ENCODE assay signal across 23 cellular contexts in the genomic region with DNA sequence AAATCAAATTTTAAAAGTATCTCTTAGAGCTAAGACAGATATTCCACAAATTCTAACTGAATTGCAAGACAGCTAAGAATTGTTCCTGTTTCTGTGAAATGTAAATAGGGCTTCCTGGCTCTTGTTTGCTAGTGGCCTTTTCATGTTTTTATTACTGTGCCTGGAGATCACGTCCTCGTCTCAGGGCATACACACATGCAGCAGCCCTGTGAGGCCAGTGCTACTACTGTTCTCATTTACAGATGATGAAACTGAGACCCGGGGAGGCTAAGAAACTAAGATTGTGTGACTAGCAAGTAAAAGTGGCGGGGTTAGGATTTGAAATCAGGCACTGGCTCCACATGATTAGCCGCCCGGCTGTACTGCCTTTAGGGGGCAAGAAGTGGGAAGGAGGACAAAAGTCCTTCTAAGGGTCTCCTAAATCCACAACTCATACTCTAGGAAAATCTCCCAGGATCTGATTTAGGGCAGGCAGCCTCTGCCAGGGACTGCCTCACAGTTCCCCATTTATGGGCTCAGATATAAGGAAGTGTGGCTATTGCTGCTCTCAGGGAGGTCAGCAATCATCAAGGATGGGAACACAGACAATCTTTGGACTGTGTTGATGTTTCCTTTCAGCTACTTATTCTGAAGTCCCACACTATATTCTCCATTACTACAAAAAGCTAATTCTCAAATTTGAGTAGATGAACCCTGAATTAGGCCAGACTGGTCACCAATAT. TPM values are rescaled to one million over a fixed set of nuclear protein-coding genes. Genes with fewer than 3 reads are reported as not detected.
A peak's percentile ranks its signal among the peaks of the same experiment; 100 is the strongest.
DNase-seq lines count a peak whose midpoint lies in the region; ATAC-seq and TF ChIP-seq lines count a peak whose summit lies in the region.
"Had no signal": no experiment of that assay in that cellular context is flagged by ENCODE, and none has a peak within 500 bp of the region (broad histone marks: within the 10 kb centered on the region; RNA-seq: fewer than 3 reads in every experiment).

No MANE protein-coding gene starts in this region.

- peak overlapping the region; percentile 80 for H3K27ac ChIP-seq in C4-2B
- peak overlapping the region; percentile 78 for H3K27ac ChIP-seq in angular gyrus (ENCODE audit: low read depth, low read length)
- H3K27ac ChIP-seq in layer of hippocampus (ENCODE audit: low read depth, low read length) = peak overlapping the region; percentile 64
- peak overlapping the region; percentile 87 to 95 (median 88) for H3K27ac ChIP-seq in sigmoid colon
- H3K27ac ChIP-seq: adrenal gland, KMS-11, right lobe of liver, suprapubic skin had no signal

- H3K27me3 ChIP-seq in layer of hippocampus (ENCODE audit: control insufficient read depth, insufficient read depth, low read length) = no peaks in the 10 kb centered on the region
- no peaks in the 10 kb centered on the region for H3K27me3 ChIP-seq in sigmoid colon
- H3K27me3 ChIP-seq: adrenal gland, right lobe of liver had no signal

- H3K4me1 ChIP-seq in sigmoid colon = peaks cover 0 to 88% (median 72%) of the 10 kb centered on the region in 4 donors
- H3K4me1 ChIP-seq: adrenal gland, right lobe of liver, suprapubic skin had no signal

- intact Hi-C loops in sigmoid colon (cut with DNase I) = no loop called here

- no peaks in the 10 kb centered on the region for H3K9me3 Mint-ChIP-seq in stimulated activated memory B cell treated with anti-CD40 and anti-IgM and Interleukin-4, amounts not matched to agents 10 μg/mL and 1 μg/mL and 100 μg/mL, for 72 hours
- H3K9me3 Mint-ChIP-seq: activated naive CD4-positive, alpha-beta T cell treated with anti-CD3 and anti-CD28 coated beads, Interleukin-2, amount 10 ng/mL, durations not matched to agents 7 days and 5 days; activated T-helper 17 cell treated with anti-CD3 and anti-CD28 coated beads, Interleukin-2, amount 50 U/mL, for 72 hours; brain; T-helper 2 cell treated with Interferon-gamma antibody and Interleukin-4, amounts not matched to agents 5 μg/mL and 100 μg/mL, for 36 hours had no signal

- no peak for TF ChIP-seq POLR2A in sigmoid colon (IDR thresholded peaks at IDR 0.05)

- ATAC-seq in GM18502 (IDR thresholded peaks at IDR 0.05; ENCODE audit: poor library complexity, unreplicated experiment) (no peak), HG03442 (IDR thresholded peaks at IDR 0.05; ENCODE audit: unreplicated experiment) (no peak), GM21367 (IDR thresholded peaks at IDR 0.05; ENCODE audit: unreplicated experiment) (no peak)
- ATAC-seq in stimulated activated memory B cell treated with anti-CD40 and anti-IgM and Interleukin-4, amounts not matched to agents 10 μg/mL and 1 μg/mL and 100 μg/mL, for 72 hours = no peak
- ATAC-seq: activated CD4-positive, alpha-beta T cell treated with anti-CD3 and anti-CD28 coated beads for 36 hours; activated T-helper 17 cell treated with anti-CD3 and anti-CD28 coated beads, Interleukin-2, amount 50 U/mL, for 72 hours; right lobe of liver had no signal

- no peaks in the 10 kb centered on the region for H3K9me3 ChIP-seq in sigmoid colon
- H3K9me3 ChIP-seq: adrenal gland, right lobe of liver, suprapubic skin had no signal

- H3K36me3 ChIP-seq in sigmoid colon = no peaks in the 10 kb centered on the region
- H3K36me3 ChIP-seq: adrenal gland, right lobe of liver, suprapubic skin had no signal

- no peak overlapping the region for H3K4me3 Mint-ChIP-seq in stimulated activated memory B cell treated with anti-CD40 and anti-IgM and Interleukin-4, amounts not matched to agents 10 μg/mL and 1 μg/mL and 100 μg/mL, for 72 hours
- H3K4me3 Mint-ChIP-seq: activated CD4-positive, alpha-beta T cell treated with anti-CD3 and anti-CD28 coated beads for 36 hours; activated naive CD4-positive, alpha-beta T cell treated with anti-CD3 and anti-CD28 coated beads, Interleukin-2, amount 10 ng/mL, durations not matched to agents 7 days and 5 days; activated T-helper 17 cell treated with anti-CD3 and anti-CD28 coated beads, Interleukin-2, amount 50 U/mL, for 72 hours; brain; naive B cell; T-helper 2 cell treated with Interferon-gamma antibody and Interleukin-4, amounts not matched to agents 5 μg/mL and 100 μg/mL, for 36 hours had no signal

- H3K27ac Mint-ChIP-seq in stimulated activated memory B cell treated with anti-CD40 and anti-IgM and Interleukin-4, amounts not matched to agents 10 μg/mL and 1 μg/mL and 100 μg/mL, for 72 hours = no peak overlapping the region
- H3K27ac Mint-ChIP-seq: activated CD4-positive, alpha-beta T cell treated with anti-CD3 and anti-CD28 coated beads for 36 hours; activated naive CD4-positive, alpha-beta T cell treated with anti-CD3 and anti-CD28 coated beads, Interleukin-2, amount 10 ng/mL, durations not matched to agents 7 days and 5 days; activated T-helper 17 cell treated with anti-CD3 and anti-CD28 coated beads, Interleukin-2, amount 50 U/mL, for 72 hours; naive B cell; T-helper 2 cell treated with Interferon-gamma antibody and Interleukin-4, amounts not matched to agents 5 μg/mL and 100 μg/mL, for 36 hours had no signal

- H3K4me1 Mint-ChIP-seq in stimulated activated memory B cell treated with anti-CD40 and anti-IgM and Interleukin-4, amounts not matched to agents 10 μg/mL and 1 μg/mL and 100 μg/mL, for 72 hours = no peaks in the 10 kb centered on the region
- H3K4me1 Mint-ChIP-seq: activated CD4-positive, alpha-beta T cell treated with anti-CD3 and anti-CD28 coated beads for 36 hours; activated naive CD4-positive, alpha-beta T cell treated with anti-CD3 and anti-CD28 coated beads, Interleukin-2, amount 10 ng/mL, durations not matched to agents 7 days and 5 days; activated T-helper 17 cell treated with anti-CD3 and anti-CD28 coated beads, Interleukin-2, amount 50 U/mL, for 72 hours; naive B cell had no signal

- peak overlapping the region in 2 of 4 donors; percentile 16 to 21 for H3K4me3 ChIP-seq in sigmoid colon
- H3K4me3 ChIP-seq: adrenal gland, right lobe of liver, suprapubic skin had no signal

- H3K36me3 Mint-ChIP-seq in stimulated activated memory B cell treated with anti-CD40 and anti-IgM and Interleukin-4, amounts not matched to agents 10 μg/mL and 1 μg/mL and 100 μg/mL, for 72 hours = no peaks in the 10 kb centered on the region
- H3K36me3 Mint-ChIP-seq: activated naive CD4-positive, alpha-beta T cell treated with anti-CD3 and anti-CD28 coated beads, Interleukin-2, amount 10 ng/mL, durations not matched to agents 7 days and 5 days; brain; naive B cell had no signal

- WGBS in sigmoid colon, 2 donors = 40 to 51% methylated on average over 6 of the region's 6 CpGs

- peaks cover 32% of the 10 kb centered on the region for H3K27me3 Mint-ChIP-seq in stimulated activated memory B cell treated with anti-CD40 and anti-IgM and Interleukin-4, amounts not matched to agents 10 μg/mL and 1 μg/mL and 100 μg/mL, for 72 hours
- H3K27me3 Mint-ChIP-seq: activated naive CD4-positive, alpha-beta T cell treated with anti-CD3 and anti-CD28 coated beads, Interleukin-2, amount 10 ng/mL, durations not matched to agents 7 days and 5 days had no signal

- DNase-seq in sigmoid colon = no peak
- DNase-seq: activated CD4-positive, alpha-beta T cell treated with anti-CD3 and anti-CD28 coated beads for 36 hours; activated naive CD4-positive, alpha-beta T cell treated with anti-CD3 and anti-CD28 coated beads, Interleukin-2, amount 10 ng/mL, durations not matched to agents 7 days and 5 days; cerebellar nuclear complex; EL; hippocampal formation; naive B cell; NCI-H1694; NCI-H446; right lobe of liver had no signal

- TF ChIP-seq EP300 in sigmoid colon (IDR thresholded peaks at IDR 0.05) = peak in 1 of 4 donors; percentile 7

- TF ChIP-seq CTCF in C4-2B (conservative IDR thresholded peaks at IDR 0.05) (no peak), sigmoid colon (IDR thresholded peaks at IDR 0.05) (no peak)

RNA-seq across cellular contexts. Expression of a gene that starts 7.9 kb away (rescaled TPM):
- 100 to 1,000 TPM; 440 to 536 (median 490) TPM for total RNA-seq in sigmoid colon
- polyA plus RNA-seq in sigmoid colon = 10 to 100 TPM in 1 of 3 donors, 1 to 10 TPM in 2; 7.4 to 32.2 (median 8.4) TPM
